Comparison of ENCODE assay signal across 12 cellular contexts in genomic region chr4:114615435-114615834, GRCh38. TPM values are rescaled to one million over a fixed set of nuclear protein-coding genes. Genes with fewer than 3 reads are reported as not detected.
DNase-seq lines count a peak whose midpoint lies in the region; ATAC-seq and TF ChIP-seq lines count a peak whose summit lies in the region.
"Had no signal": no experiment of that assay in that cellular context is flagged by ENCODE, and none has a peak within 500 bp of the region (broad histone marks: within the 10 kb centered on the region; RNA-seq: fewer than 3 reads in every experiment).

No MANE protein-coding gene starts in this region.

- ATAC-seq in upper lobe of left lung (ENCODE audit: low FRiP score in 2 of 2) = no peak

- H3K27me3 ChIP-seq in hepatocyte (no peaks in the 10 kb centered on the region), upper lobe of left lung (no peaks in the 10 kb centered on the region)
- H3K27me3 ChIP-seq: esophagus squamous epithelium had no signal

- WGBS in hepatocyte (ENCODE audit: low lambda C conversion rate, missing lambda C conversion rate) = 50% methylated on average over 3 of the region's 3 CpGs
- 53 to 66% methylated on average over 3 of the region's 3 CpGs for WGBS in upper lobe of left lung, 2 donors

- no peaks in the 10 kb centered on the region for H3K9me2 ChIP-seq in hepatocyte (replicated peaks; ENCODE audit: insufficient read depth)

- H2AFZ ChIP-seq in hepatocyte = no peak overlapping the region

- no peaks in the 10 kb centered on the region for H4K20me1 ChIP-seq in hepatocyte (ENCODE audit: insufficient read depth, poor library complexity, severe bottlenecking)

- no peaks in the 10 kb centered on the region for H3K27me3 Mint-ChIP-seq in activated naive CD4-positive, alpha-beta T cell treated with anti-CD3 and anti-CD28 coated beads, Interleukin-2, amount 10 ng/mL, durations not matched to agents 7 days and 5 days

- H3K27ac ChIP-seq in hepatocyte (peak overlapping the region; percentile 53), upper lobe of left lung (peak overlapping the region in 1 of 4 donors; percentile 44)
- H3K27ac ChIP-seq: esophagus squamous epithelium had no signal

- DNase-seq in NCI-H1105 treated with DMSO at 0.1 percent for 48 hours (lab: John Stamatoyannopoulos, UW) (peak; percentile 56), NCI-H1105 (lab: John Stamatoyannopoulos, UW) (no peak), HT-29 (ENCODE audit: low spot score) (peak; percentile 75), hepatocyte (ENCODE audit: low spot score) (peak; percentile 38), upper lobe of left lung (no peak), HUDEP-2 (lab: John Stamatoyannopoulos, UW; ENCODE audit: unreplicated experiment in 76 of 76) (no peak), erythroblast (lab: John Stamatoyannopoulos, UW) (no peak)
- no peak for DNase-seq in activated naive CD4-positive, alpha-beta T cell treated with anti-CD3 and anti-CD28 coated beads, Interleukin-2, amount 10 ng/mL, durations not matched to agents 7 days and 5 days
- DNase-seq: activated CD8-positive, alpha-beta memory T cell treated with anti-CD3 and anti-CD28 coated beads, Interleukin-2, amount 50 U/mL, for 48 hours; esophagus squamous epithelium; islet precursor cell had no signal

- CTCF ChIA-PET in activated naive CD4-positive, alpha-beta T cell treated with anti-CD3 and anti-CD28 coated beads, Interleukin-2, amount 10 ng/mL, durations not matched to agents 7 days and 5 days (lab: Charles Lee) = no interaction called here

- TF ChIP-seq POLR2A in upper lobe of left lung (IDR thresholded peaks at IDR 0.05) (no peak), erythroblast (IDR thresholded peaks at IDR 0.05; ENCODE audit: low read length) (no peak)

- TF ChIP-seq EP300 in upper lobe of left lung (IDR thresholded peaks at IDR 0.05) = no peak

- TF ChIP-seq CTCF in hepatocyte (IDR thresholded peaks at IDR 0.05; ENCODE audit: poor library complexity) (no peak), upper lobe of left lung (IDR thresholded peaks at IDR 0.05) (no peak)

- H3K9me3 Mint-ChIP-seq in activated naive CD4-positive, alpha-beta T cell treated with anti-CD3 and anti-CD28 coated beads, Interleukin-2, amount 10 ng/mL, durations not matched to agents 7 days and 5 days = no peaks in the 10 kb centered on the region

- peak overlapping the region; percentile 67 for H3K4me2 ChIP-seq in hepatocyte

- no peaks in the 10 kb centered on the region for H3K36me3 ChIP-seq in hepatocyte (replicated peaks; ENCODE audit: insufficient read depth, low read depth)
- H3K36me3 ChIP-seq in upper lobe of left lung = no peaks in the 10 kb centered on the region
- H3K36me3 ChIP-seq: esophagus squamous epithelium had no signal

- H3K79me2 ChIP-seq in hepatocyte = peaks cover 48% of the 10 kb centered on the region

- no peak overlapping the region for H3K4me3 Mint-ChIP-seq in activated naive CD4-positive, alpha-beta T cell treated with anti-CD3 and anti-CD28 coated beads, Interleukin-2, amount 10 ng/mL, durations not matched to agents 7 days and 5 days

- H3K4me3 ChIP-seq in hepatocyte (no peak overlapping the region), upper lobe of left lung (peak overlapping the region in 3 of 4 donors; percentile 32 to 40 (median 40))
- H3K4me3 ChIP-seq: esophagus squamous epithelium had no signal

- H3K9me3 ChIP-seq in hepatocyte (ENCODE audit: low read depth) (no peaks in the 10 kb centered on the region), upper lobe of left lung (no peaks in the 10 kb centered on the region)
- H3K9me3 ChIP-seq: esophagus squamous epithelium had no signal

- no peaks in the 10 kb centered on the region for H3K36me3 Mint-ChIP-seq in activated naive CD4-positive, alpha-beta T cell treated with anti-CD3 and anti-CD28 coated beads, Interleukin-2, amount 10 ng/mL, durations not matched to agents 7 days and 5 days

- H3K4me1 ChIP-seq in hepatocyte (ENCODE audit: insufficient read depth) (no peaks in the 10 kb centered on the region), upper lobe of left lung (no peaks in the 10 kb centered on the region)
- H3K4me1 ChIP-seq: esophagus squamous epithelium had no signal

- H3K27ac Mint-ChIP-seq in activated naive CD4-positive, alpha-beta T cell treated with anti-CD3 and anti-CD28 coated beads, Interleukin-2, amount 10 ng/mL, durations not matched to agents 7 days and 5 days = no peak overlapping the region

- no peaks in the 10 kb centered on the region for H3K4me1 Mint-ChIP-seq in activated naive CD4-positive, alpha-beta T cell treated with anti-CD3 and anti-CD28 coated beads, Interleukin-2, amount 10 ng/mL, durations not matched to agents 7 days and 5 days

RNA-seq across cellular contexts. Expression of gene UGT8, which starts 16.8 kb away (rescaled TPM):
- 36.0 and 36.2 TPM in 2 replicates for total RNA-seq in HT-29 (2014; rRNA removed; shearing (Covaris generic))
- total RNA-seq in hepatocyte = 39.3 and 47.2 TPM in 2 replicates
- polyA plus RNA-seq in hepatocyte = 17.0 and 18.0 TPM in 2 replicates
- 1 to 10 TPM in 5 of 6 donors, under 1 TPM in 1; 0.67 to 2.0 (median 1.5) TPM for total RNA-seq in upper lobe of left lung
- total RNA-seq: G401 had no signal

Comparison
In these comparisons a context has a peak if more than half of its experiments do, and no peak if none do; other contexts are left out.
1. DNase-seq: peak in NCI-H1105 treated with DMSO at 0.1 percent for 48 hours (single experiment), HT-29 (single experiment) and hepatocyte (single experiment); none in NCI-H1105 (single experiment), upper lobe of left lung (0 of 2), HUDEP-2 (0 of 76), erythroblast (0 of 2) and activated naive CD4-positive, alpha-beta T cell treated with anti-CD3 and anti-CD28 coated beads, Interleukin-2, amount 10 ng/mL, durations not matched to agents 7 days and 5 days (single experiment).
2. RNA of gene UGT8, which starts 16.8 kb away (total RNA-seq): 39.3 to 47.2 TPM in hepatocyte and 36.0 to 36.2 TPM in HT-29; 0.67 to 2.0 TPM in upper lobe of left lung; every median in the first group is over 10 times any median in the second.